ENCODE assay signal across 22 cellular contexts in genomic region chr2:105896765-105897163, GRCh38.
A peak's percentile ranks its signal among the peaks of the same experiment; 100 is the strongest.
DNase-seq lines count a peak whose midpoint lies in the region; ATAC-seq and TF ChIP-seq lines count a peak whose summit lies in the region.
"Had no signal": no experiment of that assay in that cellular context is flagged by ENCODE, and none has a peak within 500 bp of the region (broad histone marks: within the 10 kb centered on the region; RNA-seq: fewer than 3 reads in every experiment).

No MANE protein-coding gene starts in this region.

- peak overlapping the region; percentile 31 to 69 (median 50) for H3K27ac ChIP-seq in gastrocnemius medialis
- H3K27ac ChIP-seq: esophagus squamous epithelium, neutrophil, Peyer's patch, SJSA1 had no signal

- H4K20me1 ChIP-seq in Loucy (ENCODE audit: insufficient read depth, low read length, poor library complexity, severe bottlenecking): no peaks in the 10 kb centered on the region

- peaks cover 20% of the 10 kb centered on the region for H3K4me1 ChIP-seq in Loucy (ENCODE audit: insufficient read depth, low read length, poor library complexity, severe bottlenecking)
- peaks cover 18 to 31% of the 10 kb centered on the region in 2 donors for H3K4me1 ChIP-seq in gastrocnemius medialis
- H3K4me1 ChIP-seq: breast epithelium, esophagus squamous epithelium, Peyer's patch, SJSA1 had no signal

- peak; percentile 38 for TF ChIP-seq CTCF in Loucy (conservative IDR thresholded peaks at IDR 0.05; ENCODE audit: low read length)
- TF ChIP-seq CTCF in chondrocyte (IDR thresholded peaks at IDR 0.05): peak; percentile 8
- TF ChIP-seq CTCF in gastrocnemius medialis (IDR thresholded peaks at IDR 0.05 in 4 of 5, conservative IDR thresholded peaks at IDR 0.05 in 1 of 5): no peak

- H3K9me3 ChIP-seq in Loucy (ENCODE audit: insufficient read depth, low read depth, low read length) (peaks cover 13% of the 10 kb centered on the region; the same call in 1 of the 2 replicates), gastrocnemius medialis (no peaks in the 10 kb centered on the region)
- H3K9me3 ChIP-seq: breast epithelium, esophagus squamous epithelium, neutrophil, Peyer's patch, SJSA1 had no signal

- H3K36me3 ChIP-seq in Loucy (ENCODE audit: insufficient read depth, low read length) (peaks cover 21% of the 10 kb centered on the region; the same call in 1 of the 2 replicates), gastrocnemius medialis (peaks cover 0 to 7% of the 10 kb centered on the region in 2 donors)
- H3K36me3 ChIP-seq: breast epithelium had no signal

- no peak overlapping the region for H3K4me2 ChIP-seq in Loucy (ENCODE audit: low read depth, low read length, poor library complexity, severe bottlenecking)

- H3K27me3 ChIP-seq in Loucy (ENCODE audit: insufficient read depth, low read length, poor library complexity, severe bottlenecking) (no peaks in the 10 kb centered on the region), gastrocnemius medialis (no peaks in the 10 kb centered on the region)
- H3K27me3 ChIP-seq: breast epithelium, esophagus squamous epithelium, neutrophil, Peyer's patch, SJSA1, spleen had no signal

- H3K79me2 ChIP-seq in Loucy (ENCODE audit: insufficient read depth, low read length): no peaks in the 10 kb centered on the region

- intact Hi-C loops in gastrocnemius medialis (cut with DNase I; ENCODE audit: low total_unique reads): no loop called here

- no peak overlapping the region for H3K4me3 Mint-ChIP-seq in activated T-cell treated with anti-CD3 and anti-CD28 coated beads, Interleukin-2, amount 50 U/mL, for 24 hours
- no peak overlapping the region for H3K4me3 Mint-ChIP-seq in chondrocyte (ENCODE audit: unreplicated experiment)
- H3K4me3 Mint-ChIP-seq: activated T-helper 1 cell treated with anti-CD3 and anti-CD28 coated beads, Interleukin-12 subunit alpha, Interleukin-12 subunit beta, Interleukin-2, Interleukin-4 antibody, amounts not matched to agents 30 ng/mL and 10 ng/mL and 1 ng/mL, durations not matched to agents 14 hours and 24 hours and 36 hours; T-helper 2 cell treated with Interferon-gamma antibody and Interleukin-4, amounts not matched to agents 5 μg/mL and 100 μg/mL, for 36 hours had no signal

- no peak overlapping the region for H2AFZ ChIP-seq in Loucy (ENCODE audit: low read length)

- H3F3A ChIP-seq in Loucy (ENCODE audit: low read depth): no peaks in the 10 kb centered on the region

- no peak overlapping the region for H3K9ac ChIP-seq in Loucy (ENCODE audit: low read depth, low read length, poor library complexity, severe bottlenecking)

- no peak overlapping the region for H3K4me3 ChIP-seq in Loucy (ENCODE audit: low read length, poor library complexity, severe bottlenecking)
- no peak overlapping the region for H3K4me3 ChIP-seq in gastrocnemius medialis
- H3K4me3 ChIP-seq: breast epithelium, esophagus squamous epithelium, Peyer's patch, SJSA1, spleen had no signal

- peak overlapping the region; percentile 37 for H3K27ac Mint-ChIP-seq in activated T-cell treated with anti-CD3 and anti-CD28 coated beads, Interleukin-2, amount 50 U/mL, for 24 hours
- H3K27ac Mint-ChIP-seq in chondrocyte (ENCODE audit: unreplicated experiment): no peak overlapping the region
- H3K27ac Mint-ChIP-seq: T-helper 2 cell treated with Interferon-gamma antibody and Interleukin-4, amounts not matched to agents 5 μg/mL and 100 μg/mL, for 36 hours had no signal

- DNase-seq in activated T-cell treated with anti-CD3 and anti-CD28 coated beads, Interleukin-2, amount 50 U/mL, for 24 hours: no peak
- no peak for DNase-seq in activated T-cell treated with anti-CD3 and anti-CD28 coated beads, Interleukin-2, amount 50 U/mL, for 1 hour
- DNase-seq in chondrocyte (ENCODE audit: low spot score) (no peak), gastrocnemius medialis (no peak)
- no peak for DNase-seq in activated CD8-positive, alpha-beta memory T cell treated with anti-CD3 and anti-CD28 coated beads, Interleukin-2, amount 50 U/mL, for 4 hours
- DNase-seq: C1 segment of cervical spinal cord; DMS79; esophagus squamous epithelium; NCI-H1105 treated with DMSO at 0.1 percent for 48 hours; NCI-H2171 treated with DMSO at 0.1 percent for 48 hours; Peyer's patch; spleen; stimulated activated CD4-positive, alpha-beta T cell treated with anti-CD3 and anti-CD28 coated beads, Interleukin-4, amount 100 ng/mL, for 4 hours had no signal

- no peak for ATAC-seq in gastrocnemius medialis
- no peak for ATAC-seq in HG02642 (IDR thresholded peaks at IDR 0.05; ENCODE audit: poor library complexity, unreplicated experiment)
- ATAC-seq in GM21423 (IDR thresholded peaks at IDR 0.05; ENCODE audit: unreplicated experiment): no peak
- ATAC-seq: left lobe of liver had no signal

- in situ Hi-C loops in gastrocnemius medialis (cut with MboI; ENCODE audit: low sequenced_read_pairs in 4 of 4): no loop called here

- H3K36me3 Mint-ChIP-seq in activated T-cell treated with anti-CD3 and anti-CD28 coated beads, Interleukin-2, amount 50 U/mL, for 24 hours (ENCODE audit: low read depth): peaks cover 98% of the 10 kb centered on the region
- H3K36me3 Mint-ChIP-seq in chondrocyte (ENCODE audit: low read depth): peaks cover 37% of the 10 kb centered on the region

- H3K4me1 Mint-ChIP-seq in activated T-cell treated with anti-CD3 and anti-CD28 coated beads, Interleukin-2, amount 50 U/mL, for 24 hours (ENCODE audit: low read depth): peaks cover 57% of the 10 kb centered on the region
- no peaks in the 10 kb centered on the region for H3K4me1 Mint-ChIP-seq in chondrocyte (ENCODE audit: low read depth)

- peaks cover 37% of the 10 kb centered on the region for H3K9me3 Mint-ChIP-seq in activated T-cell treated with anti-CD3 and anti-CD28 coated beads, Interleukin-2, amount 50 U/mL, for 24 hours
- H3K9me3 Mint-ChIP-seq in chondrocyte (ENCODE audit: low read depth): peaks cover 39% of the 10 kb centered on the region

- no peak for TF ChIP-seq POLR2A in gastrocnemius medialis (IDR thresholded peaks at IDR 0.05)

- H3K9me2 ChIP-seq in Loucy (replicated peaks; ENCODE audit: low read depth, low read length): no peaks in the 10 kb centered on the region

- H3K27me3 Mint-ChIP-seq in activated T-cell treated with anti-CD3 and anti-CD28 coated beads, Interleukin-2, amount 50 U/mL, for 24 hours: no peaks in the 10 kb centered on the region
- no peaks in the 10 kb centered on the region for H3K27me3 Mint-ChIP-seq in chondrocyte (ENCODE audit: low read depth)

Comparison
In these comparisons a context has a peak if more than half of its experiments do, and no peak if none do; other contexts are left out.
1. CTCF ChIP-seq: peak in Loucy (single experiment) and chondrocyte (single experiment); none in gastrocnemius medialis (0 of 5).